In the genomic region with DNA sequence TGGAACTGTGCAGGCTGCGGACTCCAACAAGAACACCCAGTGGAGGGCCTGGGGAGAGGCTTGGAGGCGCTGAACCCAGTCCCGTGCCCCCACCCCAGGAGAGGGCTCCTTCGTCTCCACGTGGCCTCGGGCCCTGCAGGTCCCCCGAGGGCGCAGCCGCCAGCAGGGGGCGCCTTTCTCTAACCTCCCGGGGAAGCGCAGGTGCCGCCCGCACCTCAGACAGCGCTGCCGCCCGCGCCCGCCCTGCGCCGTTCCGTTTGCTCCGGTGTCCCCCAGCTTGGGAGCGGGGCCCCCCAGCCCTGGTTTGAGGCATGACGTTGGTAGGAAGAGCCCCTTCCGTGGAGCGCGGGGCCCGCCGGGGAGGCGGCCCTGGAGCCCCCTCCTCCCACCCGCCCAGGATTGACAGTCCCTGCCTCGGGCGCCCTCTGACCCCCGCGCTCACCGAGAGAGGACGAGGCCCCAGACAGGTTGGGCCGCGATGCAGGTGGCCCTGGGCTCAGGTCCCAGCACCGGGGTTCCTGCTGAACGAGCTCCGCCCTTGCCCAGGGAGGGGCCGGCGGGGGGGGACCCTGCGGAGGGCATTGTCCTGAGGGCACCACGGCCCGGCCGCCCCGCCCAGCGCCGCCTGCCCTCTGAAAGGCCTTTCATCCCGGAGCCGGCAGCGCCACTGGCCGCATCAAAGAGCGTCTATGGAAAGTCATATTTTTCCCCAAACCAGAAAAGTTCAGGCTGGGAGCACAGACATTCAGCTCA, we compare ENCODE assay signal across 8 cellular contexts. TPM values are rescaled to one million over a fixed set of nuclear protein-coding genes. Genes with fewer than 3 reads are reported as not detected.
DNase-seq lines count a peak whose midpoint lies in the region; ATAC-seq, FAIRE-seq and TF ChIP-seq lines count a peak whose summit lies in the region.

No MANE protein-coding gene starts in this region.

- intact Hi-C loops in PC-3 (cut with micrococcal nuclease) = loop anchor here (1.0 to 2.0 kb wide), 3 partner anchors 102 to 303 kb away; no protein-coding TSS in a partner anchor

- TF ChIP-seq CTCF in PC-3 (conservative IDR thresholded peaks at IDR 0.05; ENCODE audit: low read depth, low read length) = peak; percentile 78
- TF ChIP-seq CTCF in neural cell (IDR thresholded peaks at IDR 0.05; ENCODE audit: poor library complexity, severe bottlenecking) = peak; percentile 70

- ATAC-seq in PC-3 (peak; percentile 93), GM19452 (IDR thresholded peaks at IDR 0.05; ENCODE audit: unreplicated experiment) (no peak)

- H3K9ac ChIP-seq in PC-3 (ENCODE audit: low read length) (0 out of 2 replicates have a peak overlapping the region, but pooled peaks have one; percentile 18), neural cell (ENCODE audit: low read length) (no peak overlapping the region)

- H3K9me3 ChIP-seq in PC-3 (ENCODE audit: low read length) = no peaks in the 10 kb centered on the region
- H3K9me3 ChIP-seq in neural cell (ENCODE audit: low read length) = no peaks in the 10 kb centered on the region

- no peak for FAIRE-seq in GM12891 (lab: Jason Lieb, UNC)

- peaks cover 7% of the 10 kb centered on the region for H3K4me1 ChIP-seq in PC-3 (ENCODE audit: insufficient read depth, low read length)

- H3F3A ChIP-seq in PC-3 (ENCODE audit: low read length, unreplicated experiment) (no peaks in the 10 kb centered on the region), neural cell (ENCODE audit: insufficient read depth, low read length, poor library complexity, severe bottlenecking) (no peaks in the 10 kb centered on the region)

- no peaks in the 10 kb centered on the region for H4K20me1 ChIP-seq in PC-3 (ENCODE audit: low read length)
- H4K20me1 ChIP-seq in neural cell (ENCODE audit: insufficient read depth) = no peaks in the 10 kb centered on the region

- no peak for TF ChIP-seq EP300 in neural cell (conservative IDR thresholded peaks at IDR 0.05; ENCODE audit: poor library complexity, severe bottlenecking)

- H2AFZ ChIP-seq in PC-3 (ENCODE audit: low read length) (peak overlapping the region; percentile 85), neural cell (ENCODE audit: low read depth, low read length) (no peak overlapping the region)

- H3K9me2 ChIP-seq in PC-3 (replicated peaks; ENCODE audit: low read length) (no peaks in the 10 kb centered on the region), neural cell (ENCODE audit: insufficient read depth, low read length) (no peaks in the 10 kb centered on the region)

- no peak overlapping the region for H3K27ac ChIP-seq in PC-3 (ENCODE audit: low read length)
- no peak overlapping the region for H3K27ac ChIP-seq in neural cell (ENCODE audit: low read length)

- H3K36me3 ChIP-seq in PC-3 (ENCODE audit: low read depth, low read length) (no peaks in the 10 kb centered on the region), neural cell (ENCODE audit: insufficient read depth, low read length) (no peaks in the 10 kb centered on the region)

- TF ChIP-seq RAD21 in neural cell (conservative IDR thresholded peaks at IDR 0.05) = peak; percentile 68

- H3K27me3 ChIP-seq in PC-3 (ENCODE audit: low read length) = no peaks in the 10 kb centered on the region
- H3K27me3 ChIP-seq in neural cell (ENCODE audit: insufficient read depth, low read depth, low read length) = no peaks in the 10 kb centered on the region

- TF ChIP-seq POLR2A in GM12891 (IDR thresholded peaks at IDR 0.05; ENCODE audit: low read depth, low read length) = no peak

- CTCF ChIA-PET in PC-3 (lab: Charles Lee) = interaction anchor here (0.7 to 1.9 kb wide), 7 partner anchors 9 to 308 kb away, joined by 3 to 8 read pairs (median 7); partner anchors contain the start of gene FAM20C

- H3K79me2 ChIP-seq in PC-3 (ENCODE audit: low read length) = no peaks in the 10 kb centered on the region
- H3K79me2 ChIP-seq in neural cell (replicated peaks; ENCODE audit: insufficient read depth, low read length) = no peaks in the 10 kb centered on the region

- no TSS peak for BruUV-seq in PC-3 (replicated peaks; lab: Mats Ljungman, UMichigan)

- POLR2A ChIA-PET in PC-3 (lab: Charles Lee; ENCODE audit: unreplicated experiment) = interaction anchor here (0.6 to 1.1 kb wide), 3 partner anchors 103 to 395 kb away, joined by 4 to 14 read pairs (median 6); no protein-coding TSS in a partner anchor

- peak overlapping the region; percentile 95 for H3K4me2 ChIP-seq in PC-3 (ENCODE audit: low read length)
- H3K4me2 ChIP-seq in neural cell (ENCODE audit: low read length) = no peak overlapping the region

- H3K4me3 ChIP-seq in PC-3 (ENCODE audit: low read length) (peak overlapping the region; percentile 69), neural cell (ENCODE audit: low read length) (peak overlapping the region; percentile 51)

- peak; percentile 86 for DNase-seq in 8988T
- peak; percentile 82 for DNase-seq in GM12891 (ENCODE audit: insufficient read length, low spot score)
- peak; percentile 80 for DNase-seq in PC-3
- DNase-seq in activated T-helper 1 cell treated with Interleukin-2 at 50 U/mL for 16 hours (ENCODE audit: low read depth) = peak; percentile 78
- peak; percentile 11 for DNase-seq in fibroblast of peridontal ligament (ENCODE audit: extremely low read depth)
- DNase-seq in stimulated activated naive CD4-positive, alpha-beta T cell (lab: John Stamatoyannopoulos, UW) = peak; percentile 77 to 93 (median 85)

TF ChIP-seq in GM12891, 5 proteins besides CTCF, POLR2A, EP300 and RAD21:
- TF ChIP-seq PAX5 (IDR thresholded peaks at IDR 0.05; ENCODE audit: insufficient read depth, low read length, severe bottlenecking) = no peak
- no peak for TF ChIP-seq POU2F2 (IDR thresholded peaks at IDR 0.05; ENCODE audit: low read depth, low read length)
- no peak for TF ChIP-seq SPI1 (IDR thresholded peaks at IDR 0.05; ENCODE audit: low read depth, low read length)
- no peak for TF ChIP-seq POLR2AphosphoS5 (IDR thresholded peaks at IDR 0.05; ENCODE audit: low read depth, low read length)
- TF ChIP-seq TAF1 (IDR thresholded peaks at IDR 0.05; ENCODE audit: low read depth, low read length) = no peak

TF ChIP-seq in neural cell, 6 proteins besides CTCF, POLR2A, EP300 and RAD21:
- TF ChIP-seq TAF1 (IDR thresholded peaks at IDR 0.05; ENCODE audit: low read depth) = no peak
- peak; percentile 74 for TF ChIP-seq SMC3 (conservative IDR thresholded peaks at IDR 0.05; ENCODE audit: poor library complexity)
TF ChIP-seq in neural cell: peak in this region for 1.

RNA-seq across cellular contexts. Expression of gene FOXL3, which starts 42.9 kb away (rescaled TPM):
- polyA plus RNA-seq in GM12891 (2012; ENCODE audit: low read depth, missing spikeins) = not detected
- total RNA-seq in PC-3 (2014; rRNA removed) = not detected in 2 replicates
- not detected in 2 replicates for polyA plus RNA-seq in neural cell
- not detected in 2 replicates for polyA minus RNA-seq in neural cell

Comparison
In these comparisons a context has a peak if more than half of its experiments do, and no peak if none do; other contexts are left out.
1. DNase-seq: peak in every context shown above with its lines; median percentile 86 in 8988T; 85 in stimulated activated naive CD4-positive, alpha-beta T cell; 82 in GM12891; 80 in PC-3; 78 in activated T-helper 1 cell treated with Interleukin-2 at 50 U/mL for 16 hours; 11 in fibroblast of peridontal ligament.